Comparison of ENCODE assay signal across 10 cellular contexts in the genomic region with DNA sequence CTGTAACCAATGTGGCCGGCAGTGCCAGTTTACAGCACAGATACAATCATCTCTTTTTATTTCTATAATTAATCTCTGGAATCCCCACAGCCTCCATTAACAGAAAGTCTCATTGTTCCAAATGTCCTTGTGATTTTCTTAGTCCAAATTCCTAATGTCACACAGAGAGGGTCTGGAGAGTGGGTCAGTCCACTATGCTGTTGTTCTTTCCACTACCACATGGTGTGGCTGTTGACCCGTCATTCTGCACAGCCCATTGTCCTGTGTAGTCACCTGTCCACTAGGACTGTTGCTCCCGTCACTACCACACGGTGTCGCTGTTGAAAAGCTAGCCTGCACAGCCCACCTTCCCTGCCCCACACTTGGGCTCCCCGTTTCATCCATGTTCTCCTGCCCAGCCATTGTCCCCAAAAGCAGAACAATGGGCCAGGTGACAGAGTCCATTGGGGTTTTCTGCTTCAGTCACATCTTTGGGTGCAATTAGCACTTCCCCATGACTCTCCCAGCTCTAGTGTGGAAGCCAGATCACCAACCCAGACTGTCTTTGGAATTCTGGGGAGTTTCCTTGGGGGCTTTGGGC. TPM values are rescaled to one million over a fixed set of nuclear protein-coding genes. Genes with fewer than 3 reads are reported as not detected.
DNase-seq lines count a peak whose midpoint lies in the region; ATAC-seq and TF ChIP-seq lines count a peak whose summit lies in the region.
"Had no signal": no experiment of that assay in that cellular context is flagged by ENCODE, and none has a peak within 500 bp of the region (broad histone marks: within the 10 kb centered on the region; RNA-seq: fewer than 3 reads in every experiment).

No MANE protein-coding gene starts in this region.

- H3K4me1 ChIP-seq in left ventricle myocardium inferior: peaks cover 4% of the 10 kb centered on the region

- no peaks in the 10 kb centered on the region for H3K36me3 ChIP-seq in left ventricle myocardium inferior

- no peak for ATAC-seq in stimulated activated naive CD8-positive, alpha-beta T cell treated with anti-CD3 and anti-CD28 coated beads, Interleukin-15, Interleukin-2, amounts not matched to agents 100 U/mL and 50 U/mL, for 24 hours

- intact Hi-C loops in left ventricle myocardium inferior (cut with micrococcal nuclease): no loop called here
- intact Hi-C loops in posterior vena cava (cut with DNase I): no loop called here

- peaks cover 11% of the 10 kb centered on the region for H3K9me3 ChIP-seq in left ventricle myocardium inferior (replicated peaks)

- H3K27ac ChIP-seq in 22Rv1 (no peak overlapping the region), left ventricle myocardium inferior (replicated peaks) (no peak overlapping the region)

- H3K27me3 ChIP-seq in left ventricle myocardium inferior (ENCODE audit: low read depth): peaks cover 47% of the 10 kb centered on the region

- in situ Hi-C loops in SK-MEL-5 (cut with HindIII; ENCODE audit: low pct_unique_long_range_greater_than_20kb, low sequenced_read_pairs): no loop called here

- TF ChIP-seq CTCF in 22Rv1 (IDR thresholded peaks at IDR 0.05): peak; percentile 81
- TF ChIP-seq CTCF in GM12873 (IDR thresholded peaks at IDR 0.05; ENCODE audit: insufficient read depth, low read depth, low read length, missing control alignments): peak; percentile 68
- TF ChIP-seq CTCF in left ventricle myocardium inferior (IDR thresholded peaks at IDR 0.05; ENCODE audit: borderline replicate concordance): peak; percentile 44

- H3K4me3 ChIP-seq in left ventricle myocardium inferior: no peak overlapping the region

- DNase-seq in SK-MEL-5 (ENCODE audit: low read depth, low spot score) (peak; percentile 87), left ventricle myocardium inferior (no peak), posterior vena cava (ENCODE audit: low spot score) (no peak), AG08396 (ENCODE audit: low spot score) (no peak), NCI-H510A (lab: John Stamatoyannopoulos, UW) (no peak)
- DNase-seq in stimulated activated naive CD8-positive, alpha-beta T cell treated with anti-CD3 and anti-CD28 coated beads, Interleukin-15, Interleukin-2, amounts not matched to agents 100 U/mL and 50 U/mL, for 24 hours: peak; percentile 52

RNA-seq across cellular contexts. Expression of a gene that starts 8.6 kb away (rescaled TPM):
- total RNA-seq in SK-MEL-5 (2014; rRNA removed; shearing (Covaris generic)): 0.19 TPM in 1 of 2 replicates, not detected in the other
- 0.30 TPM in 1 of 2 replicates, not detected in the other for polyA plus RNA-seq in SK-MEL-5 (2015; cell fraction: cytosol; rRNA removed)
- 0.53 TPM in 1 of 2 replicates, not detected in the other for polyA plus RNA-seq in SK-MEL-5 (2015; cell fraction: nucleus; rRNA removed)
- total RNA-seq in left ventricle myocardium inferior (0.19 TPM), posterior vena cava (10 to 100 TPM in 1 of 2 donors, 1 to 10 TPM in 1; 4.8 to 13.7 TPM)
- total RNA-seq: urinary bladder had no signal
- polyA plus RNA-seq: esophagus had no signal

RNA-seq across cellular contexts. Expression of a gene that starts 33.7 kb away (rescaled TPM):
- not detected in 2 replicates for total RNA-seq in SK-MEL-5 (2014; rRNA removed; shearing (Covaris generic))
- polyA plus RNA-seq in SK-MEL-5 (2015; cell fraction: cytosol; rRNA removed): not detected in 2 replicates
- polyA plus RNA-seq in SK-MEL-5 (2015; cell fraction: nucleus; rRNA removed): not detected in 2 replicates
- total RNA-seq in left ventricle myocardium inferior: not detected
- under 1 TPM; 0.14 to 0.65 TPM for total RNA-seq in posterior vena cava

Comparison
In these comparisons a context has a peak if more than half of its experiments do, and no peak if none do; other contexts are left out.
1. DNase-seq: peak in SK-MEL-5 (single experiment) and stimulated activated naive CD8-positive, alpha-beta T cell treated with anti-CD3 and anti-CD28 coated beads, Interleukin-15, Interleukin-2, amounts not matched to agents 100 U/mL and 50 U/mL, for 24 hours (single experiment); none in left ventricle myocardium inferior (single experiment), posterior vena cava (single experiment), AG08396 (single experiment) and NCI-H510A (single experiment).
2. Peak in every context shown above with its lines, with median percentiles within 50 percentile points of each other: CTCF ChIP-seq.